Comparison of ENCODE assay signal across 1 cellular context in genomic region chr19:52601974-52602366, GRCh38.
A peak's percentile ranks its signal among the peaks of the same experiment; 100 is the strongest.
TF ChIP-seq lines count a peak whose summit lies in the region.

No MANE protein-coding gene starts in this region.

TF ChIP-seq in K562, 482 proteins besides CTCF, POLR2A, EP300 and RAD21 (continued from another document):
- TF ChIP-seq MLLT1 (IDR thresholded peaks at IDR 0.05): 0 out of 4 replicates have a peak, but pooled peaks of 1 of the 2 experiments have one; percentile 36
- peak; percentile 38 for TF ChIP-seq PKNOX1 (IDR thresholded peaks at IDR 0.05)
- TF ChIP-seq SMARCE1 (IDR thresholded peaks at IDR 0.05): 0 out of 2 replicates have a peak, but pooled peaks have one; percentile 41
- 0 out of 2 replicates have a peak, but pooled peaks have one; percentile 10 for TF ChIP-seq ARID1B (IDR thresholded peaks at IDR 0.05)
